ENCODE assay signal across 1 cellular context in the genomic region with DNA sequence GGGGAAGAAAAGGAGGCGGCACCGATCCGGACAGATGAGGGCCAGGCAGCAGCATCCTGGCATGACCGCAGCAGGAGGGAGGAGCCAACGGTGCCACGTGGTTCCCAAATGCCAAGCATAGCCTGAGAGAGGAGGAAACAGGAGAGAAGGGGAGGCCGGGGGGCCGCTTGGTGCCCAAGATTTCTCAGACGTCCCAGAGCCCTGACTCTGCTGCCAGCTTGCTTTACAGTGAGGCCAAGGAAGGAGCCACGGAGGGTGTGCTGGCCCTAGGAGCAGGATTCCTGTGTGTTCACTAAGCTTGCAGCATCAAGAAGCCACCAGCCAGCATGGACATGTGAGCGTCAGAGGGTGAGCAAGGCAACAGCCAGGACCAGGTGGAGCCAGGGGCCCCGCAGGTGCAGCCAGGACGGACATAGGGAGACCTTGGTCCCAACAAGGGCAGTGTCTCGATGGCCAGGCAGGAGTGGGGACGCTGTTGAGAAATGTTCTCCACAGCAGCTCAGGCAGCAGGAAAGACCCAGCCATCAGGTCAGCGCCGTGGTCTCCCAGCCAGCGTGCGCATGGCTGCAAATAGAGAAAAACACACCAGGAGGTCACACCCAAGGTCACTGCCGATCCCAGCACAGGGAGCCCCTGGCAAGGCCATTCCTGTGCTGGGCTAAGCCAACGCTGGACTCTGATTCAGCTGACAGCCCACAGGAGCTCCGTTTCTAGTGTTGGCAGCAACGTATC.
TF ChIP-seq lines count a peak whose summit lies in the region.

No MANE protein-coding gene starts in this region.

TF ChIP-seq in HepG2, 621 proteins besides CTCF, POLR2A, EP300 and RAD21 (continued from another document):
- TF ChIP-seq CBX5 (CRISPR knock-in tag; IDR thresholded peaks at IDR 0.05; ENCODE audit: borderline replicate concordance) (0 out of 2 replicates have a peak, but pooled peaks have one; percentile 15), HOMEZ (CRISPR knock-in tag; IDR thresholded peaks at IDR 0.05; ENCODE audit: low read depth) (no peak), CBX2 (IDR thresholded peaks at IDR 0.05; ENCODE audit: low read depth, low read length) (no peak), CBX2 (CRISPR knock-in tag; IDR thresholded peaks at IDR 0.05; ENCODE audit: low read depth) (0 out of 2 replicates have a peak, but pooled peaks have one; percentile 42), WIZ (CRISPR knock-in tag; IDR thresholded peaks at IDR 0.05) (0 out of 2 replicates have a peak, but pooled peaks have one; percentile 16), ESRRA (CRISPR knock-in tag; IDR thresholded peaks at IDR 0.05; ENCODE audit: low read depth) (peak; percentile 91), ZNF430 (CRISPR knock-in tag; IDR thresholded peaks at IDR 0.05) (0 out of 2 replicates have a peak, but pooled peaks have one; percentile 54), BCL6 (CRISPR knock-in tag; IDR thresholded peaks at IDR 0.05) (no peak), NR2F6 (IDR thresholded peaks at IDR 0.05) (no peak), NR2F6 (CRISPR knock-in tag; IDR thresholded peaks at IDR 0.05) (peak; percentile 66), SALL1 (CRISPR knock-in tag; IDR thresholded peaks at IDR 0.05) (0 out of 2 replicates have a peak, but pooled peaks have one; percentile 23), SALL2 (CRISPR knock-in tag; IDR thresholded peaks at IDR 0.05) (0 out of 2 replicates have a peak, but pooled peaks have one; percentile 27), MED1 (CRISPR knock-in tag; IDR thresholded peaks at IDR 0.05) (0 out of 2 replicates have a peak, but pooled peaks have one; percentile 18), KDM2A (CRISPR knock-in tag; IDR thresholded peaks at IDR 0.05; ENCODE audit: borderline replicate concordance, low read depth) (peak; percentile 26; the same call in 1 of the 2 replicates)
- TF ChIP-seq, protein P1, sequence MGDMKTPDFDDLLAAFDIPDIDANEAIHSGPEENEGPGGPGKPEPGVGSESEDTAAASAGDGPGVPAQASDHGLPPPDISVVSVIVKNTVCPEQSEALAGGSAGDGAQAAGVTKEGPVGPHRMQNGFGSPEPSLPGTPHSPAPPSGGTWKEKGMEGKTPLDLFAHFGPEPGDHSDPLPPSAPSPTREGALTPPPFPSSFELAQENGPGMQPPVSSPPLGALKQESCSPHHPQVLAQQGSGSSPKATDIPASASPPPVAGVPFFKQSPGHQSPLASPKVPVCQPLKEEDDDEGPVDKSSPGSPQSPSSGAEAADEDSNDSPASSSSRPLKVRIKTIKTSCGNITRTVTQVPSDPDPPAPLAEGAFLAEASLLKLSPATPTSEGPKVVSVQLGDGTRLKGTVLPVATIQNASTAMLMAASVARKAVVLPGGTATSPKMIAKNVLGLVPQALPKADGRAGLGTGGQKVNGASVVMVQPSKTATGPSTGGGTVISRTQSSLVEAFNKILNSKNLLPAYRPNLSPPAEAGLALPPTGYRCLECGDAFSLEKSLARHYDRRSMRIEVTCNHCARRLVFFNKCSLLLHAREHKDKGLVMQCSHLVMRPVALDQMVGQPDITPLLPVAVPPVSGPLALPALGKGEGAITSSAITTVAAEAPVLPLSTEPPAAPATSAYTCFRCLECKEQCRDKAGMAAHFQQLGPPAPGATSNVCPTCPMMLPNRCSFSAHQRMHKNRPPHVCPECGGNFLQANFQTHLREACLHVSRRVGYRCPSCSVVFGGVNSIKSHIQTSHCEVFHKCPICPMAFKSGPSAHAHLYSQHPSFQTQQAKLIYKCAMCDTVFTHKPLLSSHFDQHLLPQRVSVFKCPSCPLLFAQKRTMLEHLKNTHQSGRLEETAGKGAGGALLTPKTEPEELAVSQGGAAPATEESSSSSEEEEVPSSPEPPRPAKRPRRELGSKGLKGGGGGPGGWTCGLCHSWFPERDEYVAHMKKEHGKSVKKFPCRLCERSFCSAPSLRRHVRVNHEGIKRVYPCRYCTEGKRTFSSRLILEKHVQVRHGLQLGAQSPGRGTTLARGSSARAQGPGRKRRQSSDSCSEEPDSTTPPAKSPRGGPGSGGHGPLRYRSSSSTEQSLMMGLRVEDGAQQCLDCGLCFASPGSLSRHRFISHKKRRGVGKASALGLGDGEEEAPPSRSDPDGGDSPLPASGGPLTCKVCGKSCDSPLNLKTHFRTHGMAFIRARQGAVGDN (CRISPR knock-in tag; IDR thresholded peaks at IDR 0.05) = peak; percentile 26; the same call in 1 of the 2 replicates
